In genomic region chr10:84267503-84268126, GRCh38 we compare ENCODE assay signal across 9 cellular contexts. TPM values are rescaled to one million over a fixed set of nuclear protein-coding genes. Genes with fewer than 3 reads are reported as not detected.
DNase-seq lines count a peak whose midpoint lies in the region; ATAC-seq and TF ChIP-seq lines count a peak whose summit lies in the region.
"Had no signal": no experiment of that assay in that cellular context is flagged by ENCODE, and none has a peak within 500 bp of the region (broad histone marks: within the 10 kb centered on the region; RNA-seq: fewer than 3 reads in every experiment).

No MANE protein-coding gene starts in this region.

- H2AFZ ChIP-seq in trophoblast cell (ENCODE audit: insufficient read depth, low read length, poor library complexity) = no peak overlapping the region

- peaks cover 8% of the 10 kb centered on the region for H3K27me3 ChIP-seq in CD4-positive, alpha-beta T cell (ENCODE audit: control insufficient read depth, insufficient read depth, low read length)
- H3K27me3 ChIP-seq in trophoblast cell (ENCODE audit: insufficient read depth, low read length) (no peaks in the 10 kb centered on the region), ovary (no peaks in the 10 kb centered on the region)

- H3K79me2 ChIP-seq in trophoblast cell (ENCODE audit: control insufficient read depth, insufficient read depth, low read length, poor library complexity) = no peaks in the 10 kb centered on the region

- H3K27ac Mint-ChIP-seq in CD4-positive, alpha-beta T cell = no peak overlapping the region

- no peak overlapping the region for H2BK120ac ChIP-seq in trophoblast cell (ENCODE audit: insufficient read depth, low read length, poor library complexity)

- no peak overlapping the region for H3K14ac ChIP-seq in trophoblast cell (ENCODE audit: low read length)

- H2BK12ac ChIP-seq in trophoblast cell (ENCODE audit: low read length) = no peak overlapping the region

- no peak overlapping the region for H3K4me3 Mint-ChIP-seq in CD4-positive, alpha-beta T cell

- H2AK5ac ChIP-seq in trophoblast cell (ENCODE audit: low read length) = no peak overlapping the region

- no CpG with 5 or more reads among the region's 7 CpGs for WGBS in trophoblast cell (ENCODE audit: extremely low coverage, insufficient coverage, insufficient read length)
- 29 to 39% (median 37%) methylated on average over 7 of the region's 7 CpGs for WGBS in ovary, 3 donors

- H3K4ac ChIP-seq in trophoblast cell (ENCODE audit: low read depth, low read length) = no peak overlapping the region

- H3K4me1 Mint-ChIP-seq in CD4-positive, alpha-beta T cell (ENCODE audit: low read depth) = peaks cover 15% of the 10 kb centered on the region

- H4K8ac ChIP-seq in trophoblast cell (ENCODE audit: low read depth, low read length) = no peak overlapping the region

- H4K12ac ChIP-seq in trophoblast cell (ENCODE audit: low read depth, low read length) = no peak overlapping the region

- no peak overlapping the region for H3K4me3 ChIP-seq in fibroblast of mammary gland (ENCODE audit: control insufficient read depth, low read depth, low read length)
- no peak overlapping the region for H3K4me3 ChIP-seq in trophoblast cell (ENCODE audit: low read depth, low read length)
- H3K4me3 ChIP-seq in ovary = no peak overlapping the region

- no peaks in the 10 kb centered on the region for H3K79me1 ChIP-seq in trophoblast cell (ENCODE audit: low read length)

- H3K18ac ChIP-seq in trophoblast cell (ENCODE audit: low read length) = no peak overlapping the region

- no peaks in the 10 kb centered on the region for H3K36me3 ChIP-seq in trophoblast cell (ENCODE audit: control insufficient read depth in 1 of 2, insufficient read depth in 2 of 2, low read length in 2 of 2)
- no peaks in the 10 kb centered on the region for H3K36me3 ChIP-seq in ovary

- H3K4me2 ChIP-seq in trophoblast cell (ENCODE audit: low read length) = no peak overlapping the region

- ATAC-seq in CD4-positive, alpha-beta T cell (ENCODE audit: poor library complexity) = peak; percentile 78

- peaks cover 21% of the 10 kb centered on the region for H3K27me3 Mint-ChIP-seq in CD4-positive, alpha-beta T cell

- intact Hi-C loops in CD4-positive, alpha-beta T cell (cut with DNase I, micrococcal nuclease) = loop anchor here (2.0 to 10.0 kb wide), 3 partner anchors 67 to 167 kb away; no protein-coding TSS in a partner anchor
- intact Hi-C loops in ovary (cut with DNase I) = loop anchor here in 2 of 4 donors (5.0 to 10.0 kb wide), 2 partner anchors 107 to 270 kb away; no protein-coding TSS in a partner anchor

- no peak overlapping the region for H4K91ac ChIP-seq in trophoblast cell (ENCODE audit: low read depth, low read length)

- no peaks in the 10 kb centered on the region for H3K36me3 Mint-ChIP-seq in CD4-positive, alpha-beta T cell (ENCODE audit: low read depth)

- no peak overlapping the region for H3K9ac ChIP-seq in trophoblast cell (ENCODE audit: low read length)

- no peak overlapping the region for H3K27ac ChIP-seq in CD4-positive, alpha-beta T cell (ENCODE audit: low read depth, low read length)
- H3K27ac ChIP-seq in trophoblast cell (ENCODE audit: low read depth, low read length) = no peak overlapping the region
- no peak overlapping the region for H3K27ac ChIP-seq in ovary

- H3K23ac ChIP-seq in trophoblast cell (ENCODE audit: low read length) = no peak overlapping the region

- no peak for TF ChIP-seq POLR2A in ovary (IDR thresholded peaks at IDR 0.05)

- H3K4me1 ChIP-seq in trophoblast cell (ENCODE audit: control insufficient read depth in 1 of 2, insufficient read depth in 2 of 2, low read length in 2 of 2) (no peaks in the 10 kb centered on the region), ovary (ENCODE audit: insufficient read depth) (peaks cover 1% of the 10 kb centered on the region)

- H2BK5ac ChIP-seq in trophoblast cell (ENCODE audit: low read depth, low read length, poor library complexity) = no peak overlapping the region

- no peaks in the 10 kb centered on the region for H3K9me3 ChIP-seq in CD4-positive, alpha-beta T cell (ENCODE audit: control insufficient read depth, low read length)
- H3K9me3 ChIP-seq in trophoblast cell (ENCODE audit: insufficient read depth, low read depth, low read length) (no peaks in the 10 kb centered on the region), ovary (no peaks in the 10 kb centered on the region)

- CTCF ChIA-PET in CD4-positive, alpha-beta T cell (lab: Charles Lee) = interaction anchor here (0.6 to 2.2 kb wide), 14 partner anchors 11 to 275 kb away, joined by 3 to 27 read pairs (median 4); partner anchors contain the start of genes CCSER2 and GHITM

- no peak for TF ChIP-seq EP300 in ovary (IDR thresholded peaks at IDR 0.05)

- POLR2A ChIA-PET in CD4-positive, alpha-beta T cell (lab: Charles Lee) = interaction anchor here (1.3 kb wide), 1 partner anchor 66 kb away, joined by 5 read pairs; no protein-coding TSS in a partner anchor

- TF ChIP-seq CTCF in CD4-positive, alpha-beta T cell (IDR thresholded peaks at IDR 0.05) = peak; percentile 53
- TF ChIP-seq CTCF in fibroblast of mammary gland (conservative IDR thresholded peaks at IDR 0.05; ENCODE audit: control insufficient read depth, insufficient read depth, low read depth, low read length) = peak; percentile 75
- no peak for TF ChIP-seq CTCF in ovary (IDR thresholded peaks at IDR 0.05)

- no peaks in the 10 kb centered on the region for H3K9me3 Mint-ChIP-seq in CD4-positive, alpha-beta T cell

- peak; percentile 34 to 63 (median 58) for DNase-seq in CD4-positive, alpha-beta T cell
- DNase-seq in H4 (ENCODE audit: low spot score) = peak; percentile 37
- DNase-seq in NCI-H345 (lab: John Stamatoyannopoulos, UW) = peak; percentile 42
- peak; percentile 60 for DNase-seq in activated CD8-positive, alpha-beta memory T cell treated with anti-CD3 and anti-CD28 coated beads, Interleukin-2, amount 50 U/mL, for 4 hours
- peak; percentile 60 for DNase-seq in fibroblast of mammary gland (ENCODE audit: low read depth)
- peak; percentile 34 to 56 for DNase-seq in trophoblast cell
- DNase-seq in OCI-M2 (lab: John Stamatoyannopoulos, UW; ENCODE audit: unreplicated experiment) = no peak
- no peak for DNase-seq in ovary

RNA-seq across cellular contexts. Expression of gene RGR, which starts 22.8 kb away (rescaled TPM):
- total RNA-seq in CD4-positive, alpha-beta T cell = not detected
- not detected in 2 replicates for total RNA-seq in H4 (2014; rRNA removed; shearing (Covaris generic))
- polyA plus RNA-seq in trophoblast cell (2013) = not detected in 2 replicates
- total RNA-seq in ovary = not detected
- polyA plus RNA-seq in ovary = not detected

RNA-seq across cellular contexts. Expression of gene LRIT1, which starts 26.3 kb away (rescaled TPM):
- not detected for total RNA-seq in CD4-positive, alpha-beta T cell
- total RNA-seq in H4 (2014; rRNA removed; shearing (Covaris generic)) = not detected in 2 replicates
- not detected in 2 replicates for polyA plus RNA-seq in trophoblast cell (2013)
- not detected for total RNA-seq in ovary
- polyA plus RNA-seq in ovary = not detected
- total RNA-seq: skeletal muscle tissue had no signal

RNA-seq across cellular contexts. Expression of gene LRIT2, which starts 42.3 kb away (rescaled TPM):
- not detected for total RNA-seq in CD4-positive, alpha-beta T cell
- not detected in 2 replicates for total RNA-seq in H4 (2014; rRNA removed; shearing (Covaris generic))
- polyA plus RNA-seq in trophoblast cell (2013) = not detected in 2 replicates
- not detected for total RNA-seq in ovary
- polyA plus RNA-seq in ovary = not detected
- total RNA-seq: skeletal muscle tissue had no signal

Comparison
In these comparisons a context has a peak if more than half of its experiments do, and no peak if none do; other contexts are left out.
1. DNase-seq: peak in CD4-positive, alpha-beta T cell (10 of 10), H4 (single experiment), NCI-H345 (single experiment), activated CD8-positive, alpha-beta memory T cell treated with anti-CD3 and anti-CD28 coated beads, Interleukin-2, amount 50 U/mL, for 4 hours (single experiment), fibroblast of mammary gland (single experiment) and trophoblast cell (2 of 2); none in OCI-M2 (single experiment) and ovary (0 of 5).
2. CTCF ChIP-seq: peak in CD4-positive, alpha-beta T cell (single experiment) and fibroblast of mammary gland (single experiment); none in ovary (0 of 3).